ENCODE assay signal across 1 cellular context in the genomic region with DNA sequence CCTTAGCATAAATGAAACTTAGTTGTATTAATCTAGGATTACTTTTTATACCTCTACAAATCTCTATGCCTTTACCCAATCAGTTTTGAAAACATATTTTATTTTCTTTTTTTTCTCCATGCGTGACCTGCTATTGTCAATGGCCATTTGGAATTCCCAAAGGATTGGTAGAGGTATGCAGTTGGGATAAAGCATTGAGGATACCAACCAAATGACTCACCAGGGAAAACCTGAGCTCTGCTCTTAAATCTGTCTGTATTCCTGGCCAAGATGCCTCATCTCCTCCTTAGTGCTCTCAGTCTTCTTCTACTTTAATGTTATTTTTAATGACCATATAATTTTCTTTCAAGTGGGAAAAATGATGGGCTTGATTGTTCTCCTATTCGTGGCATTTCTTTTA.
TF ChIP-seq lines count a peak whose summit lies in the region.

No MANE protein-coding gene starts in this region.

TF ChIP-seq in GM23338, 12 proteins besides CTCF, POLR2A, EP300 and RAD21 (continued from another document):
- TF ChIP-seq EZH2phosphoT487 (IDR thresholded peaks at IDR 0.05; ENCODE audit: unreplicated experiment) (no peak), JUNB (IDR thresholded peaks at IDR 0.05; ENCODE audit: unreplicated experiment) (no peak)
